9 cellular contexts compared by ENCODE assay signal in genomic region chr1:211699059-211699458, GRCh38. TPM values are rescaled to one million over a fixed set of nuclear protein-coding genes. Genes with fewer than 3 reads are reported as not detected.
DNase-seq lines count a peak whose midpoint lies in the region; ATAC-seq, FAIRE-seq and TF ChIP-seq lines count a peak whose summit lies in the region.
"Had no signal": no experiment of that assay in that cellular context is flagged by ENCODE, and none has a peak within 500 bp of the region (broad histone marks: within the 10 kb centered on the region; RNA-seq: fewer than 3 reads in every experiment).

No MANE protein-coding gene starts in this region.

- intact Hi-C loops in HCT116 (cut with micrococcal nuclease) (loop anchor here (5.0 kb wide), 2 partner anchors 128 to 758 kb away; no protein-coding TSS in a partner anchor), K562 (cut with micrococcal nuclease) (loop anchor here (5.0 kb wide), 1 partner anchor 758 kb away; no protein-coding TSS in a partner anchor)

- H3K4me3 ChIP-seq in A549 = no peak overlapping the region
- 0 out of 4 replicates have a peak overlapping the region, but pooled peaks of 1 of the 2 experiments have one; percentile 11 for H3K4me3 ChIP-seq in HCT116 (replicated peaks in 1 of 2; ENCODE audit: low read depth in 1 of 2, low read length in 2 of 2)
- H3K4me3 ChIP-seq in K562 = no peak overlapping the region

- peaks cover 8% of the 10 kb centered on the region; the same call in 2 of the 3 replicates for H3K4me1 ChIP-seq in A549
- H3K4me1 ChIP-seq in HCT116 (ENCODE audit: control insufficient read depth in 1 of 2, insufficient read depth in 2 of 2, low read length in 2 of 2) = peaks cover 0 to 12% of the 10 kb centered on the region in 2 experiments; a peak in 2 of 4 replicates
- H3K4me1 ChIP-seq in K562 (replicated peaks in 1 of 2; ENCODE audit: control insufficient read depth in 2 of 2, insufficient read depth in 2 of 2, low read length in 2 of 2) = peaks cover 12 to 13% of the 10 kb centered on the region in 2 experiments; a peak in 4 of 5 replicates

- no peak for DNase-seq in A549 (ENCODE audit: low read depth in 1 of 2, low spot score in 1 of 2)
- DNase-seq in HCT116 (ENCODE audit: low read depth, low spot score) = no peak
- no peak for DNase-seq in K562 (ENCODE audit: extremely low read depth in 1 of 4, low spot score in 3 of 4)
- no peak for DNase-seq in memory B cell (ENCODE audit: low spot score in 2 of 2)
- DNase-seq in epidermal melanocyte (ENCODE audit: insufficient read length, low spot score) = no peak
- DNase-seq in DMS79 (lab: John Stamatoyannopoulos, UW) = no peak
- DNase-seq in NOMO-1 (lab: John Stamatoyannopoulos, UW; ENCODE audit: unreplicated experiment in 2 of 2) = no peak

- H3K9me3 Mint-ChIP-seq in memory B cell = no peaks in the 10 kb centered on the region

- H3K27ac Mint-ChIP-seq in memory B cell = no peak overlapping the region

- no peaks in the 10 kb centered on the region for H3K27me3 ChIP-seq in HCT116 (ENCODE audit: insufficient read depth, low read length)
- H3K27me3 ChIP-seq in K562 (ENCODE audit: control insufficient read depth in 2 of 2, insufficient read depth in 2 of 2, low read length in 2 of 2) = peaks cover 0 to 7% of the 10 kb centered on the region in 2 experiments; a peak in 1 of 5 replicates

- in situ Hi-C loops in K562 (cut with MboI) = loop anchor here (5.0 to 25.0 kb wide), 3 partner anchors 133 to 663 kb away; partner anchors contain the start of genes DTL, INTS7 and LPGAT1

- no peak for TF ChIP-seq POLR2A in A549 (IDR thresholded peaks at IDR 0.05; ENCODE audit: low read length)
- TF ChIP-seq POLR2A in HCT116 (IDR thresholded peaks at IDR 0.05; ENCODE audit: borderline replicate concordance, extremely low read depth, insufficient read depth, insufficient read length) = no peak
- TF ChIP-seq POLR2A in K562 (conservative IDR thresholded peaks at IDR 0.05) = no peak

- BruUV-seq in HCT116 (replicated peaks; lab: Mats Ljungman, UMichigan) = no TSS peak
- no TSS peak for BruUV-seq in K562 (replicated peaks; lab: Mats Ljungman, UMichigan)

- ATAC-seq in A549 (peak; percentile 38 to 45; a peak in 4 of 6 replicates), HCT116 (peak; percentile 15; the same call in 1 of the 2 replicates), K562 (peak; percentile 7), memory B cell (ENCODE audit: low read depth) (no peak), GM19351 (IDR thresholded peaks at IDR 0.05; ENCODE audit: unreplicated experiment) (no peak)

- H3K27ac ChIP-seq in A549 = peak overlapping the region; percentile 66 to 80
- no peak overlapping the region for H3K27ac ChIP-seq in HCT116 (ENCODE audit: low read depth, low read length)
- H3K27ac ChIP-seq in K562 (ENCODE audit: extremely low read depth, low read depth, low read length) = no peak overlapping the region

- H3K9me1 ChIP-seq in K562 (ENCODE audit: control insufficient read depth, insufficient read depth, low read length) = no peaks in the 10 kb centered on the region

- TF ChIP-seq EP300 in A549 (IDR thresholded peaks at IDR 0.05) = no peak
- no peak for TF ChIP-seq EP300 in K562 (IDR thresholded peaks at IDR 0.05; ENCODE audit: low read length)

- POLR2A ChIA-PET in A549 (lab: Yijun Ruan, JAX) = interaction anchor here (0.7 to 1.6 kb wide), 2 partner anchors 197 to 337 kb away, joined by 3 to 10 read pairs; partner anchors contain the start of genes DTL and INTS7
- POLR2A ChIA-PET in HCT116 (lab: Charles Lee) = interaction anchor here (0.9 to 1.8 kb wide), 2 partner anchors 9 to 336 kb away, joined by 3 to 5 read pairs; partner anchors contain the start of genes DTL and INTS7
- POLR2A ChIA-PET in K562 (lab: Yijun Ruan, JAX) = interaction anchor here (0.6 to 3.4 kb wide), 9 partner anchors 14 to 1291 kb away, joined by 3 to 15 read pairs (median 4); partner anchors contain the start of genes DTL and INTS7

- H2AFZ ChIP-seq in HCT116 (ENCODE audit: low read depth, low read length, poor library complexity, severe bottlenecking) (peak overlapping the region; percentile 56), K562 (ENCODE audit: low read depth, low read length) (peak overlapping the region; percentile 75)

- H4K20me1 ChIP-seq in HCT116 (ENCODE audit: insufficient read depth) = no peaks in the 10 kb centered on the region
- no peaks in the 10 kb centered on the region for H4K20me1 ChIP-seq in K562 (replicated peaks; ENCODE audit: control insufficient read depth, insufficient read depth, low read length)

- 94% methylated on average over 16 of the region's 16 CpGs for WGBS in A549 (ENCODE audit: missing lambda C conversion rate)
- 57% methylated on average over 16 of the region's 16 CpGs for WGBS in K562 (ENCODE audit: insufficient coverage, low coverage, missing lambda C conversion rate)

- H3K4me2 ChIP-seq in A549 (peak overlapping the region; percentile 62), HCT116 (ENCODE audit: low read length) (peak overlapping the region; percentile 48), K562 (ENCODE audit: insufficient read depth, low read length) (no peak overlapping the region)

- H3K27me3 Mint-ChIP-seq in memory B cell = peaks cover 2% of the 10 kb centered on the region

- H3K9me2 ChIP-seq in HCT116 (ENCODE audit: insufficient read depth) = no peaks in the 10 kb centered on the region

- no peak for TF ChIP-seq CTCF in A549 (IDR thresholded peaks at IDR 0.05)
- TF ChIP-seq CTCF in HCT116 (IDR thresholded peaks at IDR 0.05 in 2 of 3, conservative IDR thresholded peaks at IDR 0.05 in 1 of 3; ENCODE audit: borderline replicate concordance in 1 of 3, insufficient read depth in 1 of 3, low read depth in 2 of 3, low read length in 2 of 3) = no peak
- TF ChIP-seq CTCF in K562 (IDR thresholded peaks at IDR 0.05 in 2 of 3, conservative IDR thresholded peaks at IDR 0.05 in 1 of 3; ENCODE audit: insufficient read depth in 2 of 3, low read depth in 1 of 3, low read length in 3 of 3) = no peak

- H3K9me3 ChIP-seq in A549 (no peaks in the 10 kb centered on the region), HCT116 (ENCODE audit: control insufficient read depth in 1 of 2, insufficient read depth in 1 of 2, low read depth in 1 of 2, low read length in 2 of 2) (no peaks in the 10 kb centered on the region), K562 (replicated peaks; ENCODE audit: control insufficient read depth, insufficient read depth, low read depth, low read length) (no peaks in the 10 kb centered on the region)

- H3K36me3 ChIP-seq in HCT116 (ENCODE audit: control insufficient read depth in 1 of 2, insufficient read depth in 2 of 2, low read length in 2 of 2) = no peaks in the 10 kb centered on the region
- no peaks in the 10 kb centered on the region for H3K36me3 ChIP-seq in K562 (ENCODE audit: control insufficient read depth, insufficient read depth, low read length)

- CTCF ChIA-PET in A549 (lab: Yijun Ruan, JAX) = interaction anchor here (0.6 to 5.0 kb wide), 67 partner anchors 9 to 1261 kb away, joined by 3 to 100 read pairs (median 8); partner anchors contain the start of genes DTL, INTS7 and NEK2
- CTCF ChIA-PET in HCT116 (lab: Charles Lee) = interaction anchor here (0.6 to 3.5 kb wide), 14 partner anchors 10 to 1040 kb away, joined by 3 to 42 read pairs (median 4); partner anchors contain the start of genes DTL and INTS7
- CTCF ChIA-PET in K562 (lab: Yijun Ruan, JAX; ENCODE audit: low intra/inter-chr PET ratio) = interaction anchor here (0.8 to 2.7 kb wide), 4 partner anchors 132 to 617 kb away, joined by 3 to 17 read pairs (median 10); partner anchors contain the start of genes DTL, INTS7 and LPGAT1

- H3K36me3 Mint-ChIP-seq in memory B cell = no peaks in the 10 kb centered on the region

- RAD21 ChIA-PET in HCT116 (lab: Charles Lee; ENCODE audit: low non-redundant PET in 1 of 2, low total read pairs in 2 of 2, uncharacterized antibody in 2 of 2, unreplicated experiment in 2 of 2) = interaction anchor here in 1 of 2 experiments (1.0 to 1.1 kb wide), 2 partner anchors 18 to 37 kb away, joined by 3 read pairs; no protein-coding TSS in a partner anchor

- FAIRE-seq in A549 (lab: Jason Lieb, UNC) (no peak), K562 (lab: Jason Lieb, UNC) (no peak)
- FAIRE-seq: islet of Langerhans had no signal

- H3K4me3 Mint-ChIP-seq in memory B cell = peak overlapping the region; percentile 68

- H3K79me2 ChIP-seq in HCT116 (ENCODE audit: insufficient read depth, low read length) = no peaks in the 10 kb centered on the region
- no peaks in the 10 kb centered on the region for H3K79me2 ChIP-seq in K562 (ENCODE audit: control insufficient read depth, insufficient read depth, low read length)

- peaks cover 38% of the 10 kb centered on the region for H3K4me1 Mint-ChIP-seq in memory B cell

- TF ChIP-seq RAD21 in A549 (conservative IDR thresholded peaks at IDR 0.05 in 1 of 2, IDR thresholded peaks at IDR 0.05 in 1 of 2) (no peak), HCT116 (IDR thresholded peaks at IDR 0.05; ENCODE audit: low read depth) (no peak), K562 (CRISPR knock-in tag; conservative IDR thresholded peaks at IDR 0.05 in 1 of 2, IDR thresholded peaks at IDR 0.05 in 1 of 2) (no peak)

- H3K9ac ChIP-seq in HCT116 (ENCODE audit: low read length) = no peak overlapping the region
- no peak overlapping the region for H3K9ac ChIP-seq in K562 (ENCODE audit: insufficient read depth in 1 of 2, low read depth in 2 of 2, low read length in 2 of 2)

RNA-seq across cellular contexts. Expression of gene NEK2, which starts 23.6 kb away (rescaled TPM):
- polyA plus RNA-seq in A549 (2011; rRNA removed) (41.0 and 65.3 TPM in 2 replicates), A549 (2017; fragmentation: RNase III; extraction: RNeasy Plus Mini Kit Qiagen cat#74134 plus additional on column Dnase treatment) (38.1 to 45.1 TPM (median 42.0 TPM) in 3 replicates), K562 (2011; rRNA removed) (53.3 and 69.7 TPM in 2 replicates), K562 (2014; fragmentation: Illumina TruSeq; extraction: Trizol) (66.4 and 75.9 TPM in 2 replicates), K562 (2014; fragmentation: Nextera tagmentation; extraction: Ambion mirVana) (10 to 100 TPM; 30.0 to 38.6 TPM), K562 (2014; rRNA removed) (48.6 and 66.4 TPM in 2 replicates)
- polyA plus RNA-seq in A549 (2012; cell fraction: cytosol; rRNA removed) = 25.2 and 26.6 TPM in 2 replicates
- 11.0 and 14.8 TPM in 2 replicates for polyA plus RNA-seq in A549 (2012; cell fraction: nucleus; rRNA removed)
- polyA minus RNA-seq in A549 (2011; rRNA and poly(A)+ RNA removed) = 19.4 and 22.6 TPM in 2 replicates
- total RNA-seq in HCT116 (2021; ENCODE audit: unreplicated experiment) (50.2 TPM), K562 (2014; rRNA removed) (54.4 and 65.8 TPM in 2 replicates), K562 (2014; rRNA removed; fragmentation: Illumina TruSeq; extraction: Trizol) (74.7 and 85.7 TPM in 2 replicates), K562 (2015; rRNA removed; fragmentation: Illumina TruSeq; extraction: Trizol) (64.5 and 72.1 TPM in 2 replicates), K562 (2021) (45.6 and 52.8 TPM in 2 replicates)
- 53.9 and 71.8 TPM in 2 replicates for polyA plus RNA-seq in HCT116 (2012)
- 18.3 and 46.6 TPM in 2 replicates for total RNA-seq in K562 (2011; cell fraction: chromatin; rRNA removed; ENCODE audit: low replicate concordance)
- total RNA-seq in K562 (2011; cell fraction: nucleolus; rRNA removed) = 15.0 and 17.2 TPM in 2 replicates
- total RNA-seq in K562 (2011; cell fraction: nucleoplasm; rRNA removed) = 22.6 and 23.8 TPM in 2 replicates
- polyA plus RNA-seq in K562 (2011; cell fraction: cytosol; rRNA removed) = 17.1 and 29.6 TPM in 2 replicates
- polyA plus RNA-seq in K562 (2011; cell fraction: nucleus; rRNA removed) = 24.2 and 25.4 TPM in 2 replicates
- polyA plus RNA-seq in K562 (2012) = 42.5 and 47.0 TPM in 2 replicates
- polyA minus RNA-seq in K562 (2011; rRNA and poly(A)+ RNA removed) = 122 and 124 TPM in 2 replicates
- 30.9 and 39.3 TPM in 2 replicates for polyA minus RNA-seq in K562 (2011; cell fraction: cytosol; rRNA and poly(A)+ RNA removed)
- 23.6 and 35.4 TPM in 2 replicates for polyA minus RNA-seq in K562 (2011; cell fraction: nucleus; rRNA and poly(A)+ RNA removed)

Comparison
In these comparisons a context has a peak if more than half of its experiments do, and no peak if none do; other contexts are left out.
1. ATAC-seq: peak in A549 (2 of 2), HCT116 (single experiment) and K562 (single experiment); none in memory B cell (single experiment) and GM19351 (single experiment).
2. H3K27ac ChIP-seq: peak in A549 (2 of 2); none in HCT116 (single experiment) and K562 (single experiment).
3. Of the 35 proteins assayed by ChIP-seq in both K562 and A549: peak only in K562: MAX; only in A549: none; in both: none; in neither: 34.